8 cellular contexts compared by ENCODE assay signal in genomic region chr17:66191607-66192377, GRCh38. TPM values are rescaled to one million over a fixed set of nuclear protein-coding genes. Genes with fewer than 3 reads are reported as not detected.
DNase-seq lines count a peak whose midpoint lies in the region; ATAC-seq and TF ChIP-seq lines count a peak whose summit lies in the region.

Gene CEP112 (minus strand): TSS chr17:66192133.

- H2BK20ac ChIP-seq in H9 (ENCODE audit: low read depth, low read length, poor library complexity, severe bottlenecking), result no peak within 1 kb of the TSS

- H3K23me2 ChIP-seq in H9 (ENCODE audit: insufficient read length, low read depth, low read length, poor library complexity, severe bottlenecking), result peaks cover 10% of the 10 kb centered on the region

- H3K27me3 Mint-ChIP-seq in H9 (ENCODE audit: low read depth) (peaks cover 3% of the 10 kb centered on the region; the same call in 1 of the 2 replicates), type B pancreatic cell (peaks cover 3% of the 10 kb centered on the region)

- H3K4me3 ChIP-seq in NB4 (ENCODE audit: low read depth, low read length) (peak within 1 kb of the TSS; percentile 58), SU-DHL-6 (ENCODE audit: insufficient read depth, low read length, poor library complexity, severe bottlenecking) (peak within 1 kb of the TSS; percentile 70)

- no peaks in the 10 kb centered on the region for H3K9me2 ChIP-seq in SU-DHL-6 (replicated peaks; ENCODE audit: insufficient read depth, low read length)

- H3K4me3 Mint-ChIP-seq in H9 (peak within 1 kb of the TSS; percentile 82 to 90), type B pancreatic cell (peak within 1 kb of the TSS; percentile 92)

- H3K4ac ChIP-seq in H9 (ENCODE audit: low read depth, low read length), result no peak within 1 kb of the TSS

- no peak within 1 kb of the TSS for H2BK12ac ChIP-seq in H9 (ENCODE audit: insufficient read length, low read depth, low read length)

- H3T11ph ChIP-seq in H9 (ENCODE audit: low read length), result no peak within 1 kb of the TSS

- H3K9me3 Mint-ChIP-seq in H9, result no peaks in the 10 kb centered on the region
- H3K9me3 Mint-ChIP-seq in type B pancreatic cell, result no peaks in the 10 kb centered on the region

- DNase-seq in DMS 273 (lab: John Stamatoyannopoulos, UW; ENCODE audit: unreplicated experiment) (peak; percentile 96), H9 (peak; percentile 97), NB4 (ENCODE audit: low read depth) (peak; percentile 87), left cardiac atrium (peak; percentile 89), posterior vena cava (ENCODE audit: low spot score) (peak; percentile 91), type B pancreatic cell (ENCODE audit: extremely low spot score, unreplicated experiment) (peak; percentile 92)

- TF ChIP-seq CTCF in H9 (conservative IDR thresholded peaks at IDR 0.05) (no peak; the same call in 2 of the 3 replicates), NB4 (IDR thresholded peaks at IDR 0.05; ENCODE audit: low read depth, low read length) (no peak), SU-DHL-6 (IDR thresholded peaks at IDR 0.05; ENCODE audit: insufficient read depth, low read length, poor library complexity, severe bottlenecking) (no peak), type B pancreatic cell (conservative IDR thresholded peaks at IDR 0.05) (peak; percentile 19)

- H3K27me3 ChIP-seq in H9 (ENCODE audit: insufficient read depth, low read length) (no peaks in the 10 kb centered on the region), SU-DHL-6 (ENCODE audit: low read length) (no peaks in the 10 kb centered on the region)

- no peak within 1 kb of the TSS for H3K14ac ChIP-seq in H9 (ENCODE audit: insufficient read depth, low read length)

- H3K9ac ChIP-seq in H9 (ENCODE audit: extremely low read depth, insufficient read length, low read length) (peak within 1 kb of the TSS; percentile 13), SU-DHL-6 (ENCODE audit: low read length) (peak within 1 kb of the TSS; percentile 60)

- no peak within 1 kb of the TSS for H2BK15ac ChIP-seq in H9 (ENCODE audit: low read depth, low read length)

- peak; percentile 91 to 95 for ATAC-seq in left cardiac atrium

- peak within 1 kb of the TSS; percentile 15 for H3K18ac ChIP-seq in H9 (ENCODE audit: insufficient read length, low read depth, low read length)

- intact Hi-C loops in left cardiac atrium (cut with DNase I), result no loop called here
- intact Hi-C loops in posterior vena cava (cut with DNase I), result no loop called here

- H3K36me3 ChIP-seq in SU-DHL-6 (ENCODE audit: low read length), result no peaks in the 10 kb centered on the region

- no peak within 1 kb of the TSS for H4K91ac ChIP-seq in H9 (ENCODE audit: insufficient read length, low read depth, low read length)

- H3F3A ChIP-seq in SU-DHL-6 (ENCODE audit: insufficient read depth), result peaks cover 15% of the 10 kb centered on the region

- no peak within 1 kb of the TSS for H2BK5ac ChIP-seq in H9 (ENCODE audit: insufficient read length, low read length)

- H3K27ac Mint-ChIP-seq in H9 (peak within 1 kb of the TSS in 2 of 3 experiments; percentile 86 to 92; a peak in 3 of 7 replicates), type B pancreatic cell (peak within 1 kb of the TSS; percentile 66)

- H3K79me2 ChIP-seq in H9 (ENCODE audit: insufficient read depth, low read length), result no peaks in the 10 kb centered on the region
- H3K79me2 ChIP-seq in SU-DHL-6 (ENCODE audit: insufficient read depth, low read length), result no peaks in the 10 kb centered on the region

- H3K4me1 ChIP-seq in H9 (ENCODE audit: insufficient read depth, low read length), result no peaks in the 10 kb centered on the region

- no peak within 1 kb of the TSS for H4K5ac ChIP-seq in H9 (ENCODE audit: insufficient read length, low read depth, low read length)

- no peaks in the 10 kb centered on the region for H3K36me3 Mint-ChIP-seq in H9 (ENCODE audit: insufficient read depth in 1 of 3, low read depth in 3 of 3)
- H3K36me3 Mint-ChIP-seq in type B pancreatic cell, result no peaks in the 10 kb centered on the region

- H4K8ac ChIP-seq in H9 (replicated peaks; ENCODE audit: insufficient read length, low read depth, low read length), result no peak within 1 kb of the TSS

- no peaks in the 10 kb centered on the region for H3K9me3 ChIP-seq in H9 (ENCODE audit: control insufficient read depth, low read depth, low read length)
- H3K9me3 ChIP-seq in SU-DHL-6 (ENCODE audit: insufficient read depth, low read length), result no peaks in the 10 kb centered on the region

- H3K56ac ChIP-seq in H9 (ENCODE audit: insufficient read length, low read depth, low read length), result no peak within 1 kb of the TSS

- no peak within 1 kb of the TSS for H2AK5ac ChIP-seq in H9 (ENCODE audit: insufficient read length, low read length)

- no CpG with 5 or more reads among the region's 81 CpGs for WGBS in H9 (ENCODE audit: extremely low coverage, insufficient read length, low lambda C conversion rate)
- 0 to 1% (median 0%) methylated on average over 73 to 81 of the region's 81 CpGs for WGBS in adipose tissue, 3 donors

- H2AFZ ChIP-seq in H9 (ENCODE audit: low read length), result no peak within 1 kb of the TSS
- peak within 1 kb of the TSS; percentile 91 for H2AFZ ChIP-seq in SU-DHL-6 (ENCODE audit: low read depth, low read length, severe bottlenecking)

- TF ChIP-seq POLR2A in NB4 (IDR thresholded peaks at IDR 0.05; ENCODE audit: extremely low read depth, insufficient read length), result no peak

- H3K4me2 ChIP-seq in H9 (ENCODE audit: insufficient read depth, insufficient read length, low read length) (peak within 1 kb of the TSS; percentile 65), SU-DHL-6 (ENCODE audit: low read depth, low read length, poor library complexity, severe bottlenecking) (peak within 1 kb of the TSS; percentile 86)

- H3K27ac ChIP-seq in H9 (ENCODE audit: insufficient read length, low read depth, low read length), result no peak within 1 kb of the TSS
- H3K27ac ChIP-seq in SU-DHL-6 (ENCODE audit: low read depth, low read length), result no peak within 1 kb of the TSS
- H3K27ac ChIP-seq in adipose tissue (ENCODE audit: low read depth, low read length), result peak within 1 kb of the TSS; percentile 49

- H3K79me1 ChIP-seq in H9 (ENCODE audit: insufficient read depth, low read depth, low read length, poor library complexity, severe bottlenecking), result no peaks in the 10 kb centered on the region

- H3K23ac ChIP-seq in H9 (ENCODE audit: insufficient read length, low read depth, low read length), result no peak within 1 kb of the TSS

- H4K20me1 ChIP-seq in H9 (ENCODE audit: control insufficient read depth, insufficient read depth, insufficient read length) (no peaks in the 10 kb centered on the region), SU-DHL-6 (ENCODE audit: low read depth, low read length) (0 out of 2 replicates have a peak, but pooled peaks cover 3% of the 10 kb centered on the region)

- no peak within 1 kb of the TSS for H2BK120ac ChIP-seq in H9 (ENCODE audit: low read depth, low read length, poor library complexity, severe bottlenecking)

- H3K4me1 Mint-ChIP-seq in H9 (peaks cover 12 to 15% of the 10 kb centered on the region in 2 experiments), type B pancreatic cell (ENCODE audit: unreplicated experiment) (peaks cover 13% of the 10 kb centered on the region)

RNA-seq across cellular contexts. Expression of gene CEP112, which starts in this region (rescaled TPM):
- total RNA-seq in H9 (2021) (5.2 and 5.4 TPM in 2 replicates), left cardiac atrium (10 to 100 TPM; 18.9 to 21.0 TPM), posterior vena cava (10 to 100 TPM; 27.5 to 33.4 TPM), type B pancreatic cell (ENCODE audit: low replicate concordance) (4.6 and 18.0 TPM in 2 replicates)
- 10 to 100 TPM in 2 of 3 donors, 1 to 10 TPM in 1; 7.6 to 20.1 (median 12.7) TPM for polyA plus RNA-seq in adipose tissue
